34 cellular contexts compared by ENCODE assay signal in genomic region chr16:12371497-12371896, GRCh38.
"Had no signal": no experiment of that assay in that cellular context is flagged by ENCODE, and none has a peak within 500 bp of the region (broad histone marks: within the 10 kb centered on the region; RNA-seq: fewer than 3 reads in every experiment).

No MANE protein-coding gene starts in this region.

- H3K4me3 ChIP-seq: MG63 had no signal

- H3K9me3 ChIP-seq: MG63 had no signal

- DNase-seq: Karpas-422, Kasumi-1, MG63, MM.1S, MV-4-11, NCI-H1048, NCI-H1092, NCI-H1092 treated with DMSO at 0.1 percent for 48 hours, NCI-H1105, NCI-H1105 treated with DMSO at 0.1 percent for 48 hours, NCI-H1417, NCI-H1417 treated with DMSO at 0.1 percent for 48 hours, NCI-H1436, NCI-H1436 treated with DMSO at 0.1 percent for 48 hours, NCI-H146, NCI-H1694, NCI-H1694 treated with DMSO at 0.1 percent for 48 hours, NCI-H187, NCI-H187 treated with DMSO at 0.1 percent for 48 hours, NCI-H1930, NCI-H2029, NCI-H2029 treated with DMSO at 0.1 percent for 48 hours, NCI-H2081, NCI-H2081 treated with DMSO at 0.1 percent for 48 hours, NCI-H2107, NCI-H2171, NCI-H2171 treated with DMSO at 0.1 percent for 48 hours, NCI-H2227 treated with DMSO at 0.1 percent for 48 hours, NCI-H226, NCI-H345, NCI-H446, NCI-H446 treated with DMSO at 0.1 percent for 48 hours, NCI-H510A, NCI-H510A treated with DMSO at 0.1 percent for 48 hours had no signal

- H3K36me3 ChIP-seq: MG63 had no signal
